ENCODE assay signal across 37 cellular contexts in the genomic region with DNA sequence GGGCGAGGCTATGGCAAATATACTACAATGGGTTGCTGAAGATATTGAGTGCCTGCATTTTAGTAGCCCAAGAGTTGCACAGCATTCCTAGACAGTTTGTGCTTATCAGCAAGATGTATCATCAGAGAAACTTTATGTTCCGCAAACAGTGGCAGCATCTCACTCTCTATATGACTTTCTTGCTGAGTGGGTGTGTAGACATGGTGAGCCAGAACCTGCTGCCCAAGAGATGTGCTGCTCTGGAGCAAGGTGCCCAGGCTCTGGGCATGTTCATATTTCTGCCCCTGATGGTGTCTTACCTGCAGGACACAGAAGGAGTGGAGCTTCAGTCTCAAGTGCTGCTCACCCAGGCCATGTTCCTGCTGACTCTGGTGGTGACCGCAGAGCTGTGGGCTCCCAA. TPM values are rescaled to one million over a fixed set of nuclear protein-coding genes. Genes with fewer than 3 reads are reported as not detected.
"Had no signal": no experiment of that assay in that cellular context is flagged by ENCODE, and none has a peak within 500 bp of the region (broad histone marks: within the 10 kb centered on the region; RNA-seq: fewer than 3 reads in every experiment).

No MANE protein-coding gene starts in this region.

- H3K27me3 ChIP-seq: adrenal gland, ascending aorta, cardiac muscle cell, gastroesophageal sphincter, hepatocyte, neural progenitor cell, right atrium auricular region, testis, transverse colon had no signal

- H3K9me3 Mint-ChIP-seq: activated naive CD4-positive, alpha-beta T cell treated with anti-CD3 and anti-CD28 coated beads, Interleukin-2, amount 50 U/mL, for 72 hours; natural killer cell had no signal

- H3K4me1 Mint-ChIP-seq: brain, natural killer cell, neural progenitor cell had no signal

- H3K4me1 ChIP-seq: adrenal gland, ascending aorta, gastroesophageal sphincter, left ventricle myocardium inferior, neural progenitor cell, parathyroid adenoma, right atrium auricular region, testis had no signal

- H3K4me2 ChIP-seq: hepatocyte, neural progenitor cell had no signal

- ATAC-seq: effector memory CD8-positive, alpha-beta T cell; gastroesophageal sphincter; natural killer cell; stimulated activated naive CD8-positive, alpha-beta T cell treated with anti-CD3 and anti-CD28 coated beads, Interleukin-15, Interleukin-2, amounts not matched to agents 100 U/mL and 50 U/mL, for 24 hours; T-helper 17 cell had no signal

- H3K4me3 ChIP-seq: adrenal gland, ascending aorta, cardiac muscle cell, gastroesophageal sphincter, hepatocyte, left ventricle myocardium inferior, lung, neural progenitor cell, right atrium auricular region, testis, transverse colon had no signal

- H3K36me3 Mint-ChIP-seq: activated naive CD4-positive, alpha-beta T cell treated with anti-CD3 and anti-CD28 coated beads, Interleukin-2, amount 50 U/mL, for 72 hours; brain; natural killer cell; neural progenitor cell had no signal

- DNase-seq: activated CD4-positive, alpha-beta memory T cell treated with anti-CD3 and anti-CD28 coated beads, Interleukin-2, amount 10 ng/mL, durations not matched to agents 7 days and 5 days; activated CD4-positive, alpha-beta T cell treated with anti-CD3 and anti-CD28 coated beads, Interleukin-2, amount 10 ng/mL, durations not matched to agents 7 days and 5 days; activated CD4-positive, CD25-positive, alpha-beta regulatory T cell treated with anti-CD3 and anti-CD28 coated beads, Interleukin-2, amount 50 U/mL, for 72 hours; activated CD8-positive, alpha-beta memory T cell treated with anti-CD3 and anti-CD28 coated beads, Interleukin-2, amount 50 U/mL, for 48 hours; activated naive CD4-positive, alpha-beta T cell; activated T-cell treated with anti-CD3 and anti-CD28 coated beads, Interleukin-2, amount 50 U/mL, for 24 hours; cerebellar nuclear complex; cortex of kidney; effector memory CD8-positive, alpha-beta T cell; erythroblast; islet precursor cell; left ventricle myocardium inferior; mesendoderm; natural killer cell; occipital lobe; stimulated activated CD4-positive, alpha-beta T cell treated with anti-CD3 and anti-CD28 coated beads, Interleukin-15, amount 100 ng/mL, for 24 hours; stimulated activated naive CD8-positive, alpha-beta T cell treated with anti-CD3 and anti-CD28 coated beads, Interleukin-15, Interleukin-2, amounts not matched to agents 100 U/mL and 50 U/mL, for 24 hours; T-helper 17 cell; T1000; testis; transverse colon had no signal

- H3K9ac ChIP-seq: neural progenitor cell, parathyroid adenoma had no signal

- H3K4me3 Mint-ChIP-seq: activated CD4-positive, alpha-beta memory T cell treated with anti-CD3 and anti-CD28 coated beads, Interleukin-2, amount 10 ng/mL, durations not matched to agents 7 days and 5 days; activated CD4-positive, alpha-beta T cell treated with anti-CD3 and anti-CD28 coated beads, Interleukin-2, amount 10 ng/mL, durations not matched to agents 7 days and 5 days; activated T-cell treated with anti-CD3 and anti-CD28 coated beads, Interleukin-2, amount 50 U/mL, for 24 hours; brain; effector memory CD8-positive, alpha-beta T cell; natural killer cell; neural progenitor cell; T-helper 17 cell had no signal

- H3K36me3 ChIP-seq: adrenal gland, ascending aorta, cardiac muscle cell, gastroesophageal sphincter, left ventricle myocardium inferior, neural progenitor cell, right atrium auricular region, transverse colon had no signal

- H3K27ac ChIP-seq: adrenal gland, ascending aorta, cardiac muscle cell, gastroesophageal sphincter, hepatocyte, left ventricle myocardium inferior, neural progenitor cell, parathyroid adenoma, right atrium auricular region, testis, transverse colon had no signal

- H3K27ac Mint-ChIP-seq: activated CD4-positive, alpha-beta memory T cell treated with anti-CD3 and anti-CD28 coated beads, Interleukin-2, amount 10 ng/mL, durations not matched to agents 7 days and 5 days; activated CD4-positive, alpha-beta T cell treated with anti-CD3 and anti-CD28 coated beads, Interleukin-2, amount 10 ng/mL, durations not matched to agents 7 days and 5 days; activated naive CD4-positive, alpha-beta T cell treated with anti-CD3 and anti-CD28 coated beads, Interleukin-2, amount 50 U/mL, for 72 hours; activated T-cell treated with anti-CD3 and anti-CD28 coated beads, Interleukin-2, amount 50 U/mL, for 24 hours; brain; effector memory CD8-positive, alpha-beta T cell; natural killer cell; neural progenitor cell; T-helper 17 cell had no signal

- H3K9me3 ChIP-seq: adrenal gland, right atrium auricular region, testis, transverse colon had no signal

RNA-seq across cellular contexts. Expression of a gene that starts 8.2 kb away (rescaled TPM):
- total RNA-seq: activated CD4-positive, alpha-beta memory T cell treated with anti-CD3 and anti-CD28 coated beads, Interleukin-2, amount 10 ng/mL, durations not matched to agents 7 days and 5 days; activated CD4-positive, alpha-beta T cell treated with anti-CD3 and anti-CD28 coated beads, Interleukin-2, amount 10 ng/mL, durations not matched to agents 7 days and 5 days; activated naive CD4-positive, alpha-beta T cell treated with anti-CD3 and anti-CD28 coated beads, Interleukin-2, amount 50 U/mL, for 72 hours; adrenal gland; ascending aorta; cardiac muscle cell; fibroblast of lung; fibroblast of villous mesenchyme; hepatocyte; left ventricle myocardium inferior; lung; mononuclear cell; natural killer cell; occipital lobe; pulmonary artery endothelial cell; right atrium auricular region; T-helper 17 cell; transverse colon; urinary bladder had no signal
- polyA plus RNA-seq: adrenal gland, cardiac muscle cell, fibroblast of lung, hepatocyte, urinary bladder had no signal

RNA-seq across cellular contexts. Expression of a gene that starts 41.3 kb away (rescaled TPM):
- total RNA-seq: activated CD4-positive, alpha-beta memory T cell treated with anti-CD3 and anti-CD28 coated beads, Interleukin-2, amount 10 ng/mL, durations not matched to agents 7 days and 5 days; activated CD4-positive, alpha-beta T cell treated with anti-CD3 and anti-CD28 coated beads, Interleukin-2, amount 10 ng/mL, durations not matched to agents 7 days and 5 days; activated naive CD4-positive, alpha-beta T cell treated with anti-CD3 and anti-CD28 coated beads, Interleukin-2, amount 50 U/mL, for 72 hours; adrenal gland; ascending aorta; cardiac muscle cell; fibroblast of lung; fibroblast of villous mesenchyme; gastroesophageal sphincter; hepatocyte; left ventricle myocardium inferior; lung; mononuclear cell; natural killer cell; occipital lobe; pulmonary artery endothelial cell; right atrium auricular region; T-helper 17 cell; testis; transverse colon; urinary bladder had no signal
- polyA plus RNA-seq: adrenal gland, cardiac muscle cell, fibroblast of lung, hepatocyte, lung, urinary bladder had no signal
